33 cellular contexts compared by ENCODE assay signal in genomic region chr18:74153377-74153776, GRCh38. TPM values are rescaled to one million over a fixed set of nuclear protein-coding genes. Genes with fewer than 3 reads are reported as not detected.
"Had no signal": no experiment of that assay in that cellular context is flagged by ENCODE, and none has a peak within 500 bp of the region (broad histone marks: within the 10 kb centered on the region; RNA-seq: fewer than 3 reads in every experiment).

No MANE protein-coding gene starts in this region.

- H3K4me3 ChIP-seq: breast epithelium, esophagus muscularis mucosa, heart left ventricle, pancreas, psoas muscle, sigmoid colon, stomach, thyroid gland, upper lobe of right lung had no signal

- H3K36me3 ChIP-seq: breast epithelium had no signal

- H3K27me3 Mint-ChIP-seq: activated CD4-positive, alpha-beta T cell treated with anti-CD3 and anti-CD28 coated beads for 36 hours; activated naive CD8-positive, alpha-beta T cell; naive thymus-derived CD4-positive, alpha-beta T cell; T-cell had no signal

- H3K27me3 ChIP-seq: breast epithelium, esophagus muscularis mucosa, heart left ventricle, pancreas, sigmoid colon, stomach, thyroid gland, upper lobe of right lung had no signal

- H3K9me3 ChIP-seq: breast epithelium, esophagus muscularis mucosa, heart left ventricle, pancreas, psoas muscle, sigmoid colon, stomach, thyroid gland, upper lobe of right lung had no signal

- DNase-seq: activated CD4-positive, CD25-positive, alpha-beta regulatory T cell; activated CD8-positive, alpha-beta memory T cell treated with anti-CD3 and anti-CD28 coated beads, Interleukin-2, amount 50 U/mL, for 4 hours; activated effector memory CD4-positive, alpha-beta T cell treated with Interleukin-2 at 50 U/mL for 16 hours; activated naive CD4-positive, alpha-beta T cell treated with Interleukin-2 at 50 U/mL for 16 hours; activated T-cell treated with anti-CD3 and anti-CD28 coated beads, Interleukin-2, amount 50 U/mL, for 48 hours; central memory CD4-positive, alpha-beta T cell; dermis blood vessel endothelial cell; effector CD4-positive, alpha-beta T cell; foreskin fibroblast; heart left ventricle; hypothalamus; immature natural killer cell; kidney; left colon; midbrain; naive thymus-derived CD4-positive, alpha-beta T cell; nucleus accumbens; pancreas; psoas muscle; sigmoid colon; small intestine; stimulated activated CD4-positive, alpha-beta T cell treated with anti-CD3 and anti-CD28 coated beads, Interleukin-4, amount 100 ng/mL, for 24 hours; stomach; T-cell; thyroid gland; upper lobe of right lung had no signal

- H3K27ac Mint-ChIP-seq: immature natural killer cell; stimulated activated effector memory CD8-positive, alpha-beta T cell treated with anti-CD3 and anti-CD28 coated beads, Interleukin-12 subunit alpha, Interleukin-12 subunit beta, amount 100 ng/mL, for 72 hours; T-cell; T-helper 2 cell treated with Interferon-gamma antibody and Interleukin-4, amounts not matched to agents 5 μg/mL and 100 μg/mL, for 36 hours had no signal

- H3K4me3 Mint-ChIP-seq: activated CD4-positive, alpha-beta T cell treated with anti-CD3 and anti-CD28 coated beads for 36 hours; activated naive CD8-positive, alpha-beta T cell; immature natural killer cell; naive thymus-derived CD4-positive, alpha-beta T cell; stimulated activated effector memory CD8-positive, alpha-beta T cell treated with anti-CD3 and anti-CD28 coated beads, Interleukin-12 subunit alpha, Interleukin-12 subunit beta, amount 100 ng/mL, for 72 hours; T-cell; T-helper 2 cell treated with Interferon-gamma antibody and Interleukin-4, amounts not matched to agents 5 μg/mL and 100 μg/mL, for 36 hours had no signal

- ATAC-seq: heart left ventricle; left colon; naive thymus-derived CD4-positive, alpha-beta T cell; pancreas; psoas muscle; stimulated activated effector memory CD8-positive, alpha-beta T cell treated with anti-CD3 and anti-CD28 coated beads, Interleukin-12 subunit alpha, Interleukin-12 subunit beta, amount 100 ng/mL, for 72 hours; T-cell; upper lobe of right lung had no signal

- H3K9me3 Mint-ChIP-seq: immature natural killer cell; naive thymus-derived CD4-positive, alpha-beta T cell; stimulated activated effector memory CD8-positive, alpha-beta T cell treated with anti-CD3 and anti-CD28 coated beads, Interleukin-12 subunit alpha, Interleukin-12 subunit beta, amount 100 ng/mL, for 72 hours; T-cell; T-helper 2 cell treated with Interferon-gamma antibody and Interleukin-4, amounts not matched to agents 5 μg/mL and 100 μg/mL, for 36 hours had no signal

- H3K27ac ChIP-seq: breast epithelium, esophagus muscularis mucosa, pancreas, psoas muscle, sigmoid colon, stomach, thyroid gland, upper lobe of right lung had no signal

RNA-seq across cellular contexts. Expression of gene FBXO15, which starts 5.7 kb away (rescaled TPM):
- total RNA-seq: lower leg skin had no signal
